8 cellular contexts compared by ENCODE assay signal in genomic region chr6:20708367-20709124, GRCh38.
DNase-seq lines count a peak whose midpoint lies in the region; ATAC-seq and TF ChIP-seq lines count a peak whose summit lies in the region.

No MANE protein-coding gene starts in this region.

- H3K27me3 Mint-ChIP-seq in brain = no peaks in the 10 kb centered on the region
- no peaks in the 10 kb centered on the region for H3K27me3 Mint-ChIP-seq in CD14-positive monocyte (ENCODE audit: low read depth in 3 of 3)

- peak overlapping the region; percentile 7 to 83 (median 17) for H3K27ac Mint-ChIP-seq in brain
- no peak overlapping the region for H3K27ac Mint-ChIP-seq in CD14-positive monocyte

- peak; percentile 87 for DNase-seq in DMS79 treated with DMSO at 0.1 percent for 48 hours (lab: John Stamatoyannopoulos, UW)
- no peak for DNase-seq in left ventricle myocardium inferior
- DNase-seq in CD14-positive monocyte (ENCODE audit: low spot score) = no peak
- DNase-seq in right cardiac atrium = no peak
- DNase-seq in NCI-H187 treated with DMSO at 0.1 percent for 48 hours (lab: John Stamatoyannopoulos, UW) = no peak

- WGBS in right cardiac atrium = 90% methylated on average over 3 of the region's 3 CpGs

- TF ChIP-seq CTCF in brain (conservative IDR thresholded peaks at IDR 0.05) (no peak), left ventricle myocardium inferior (IDR thresholded peaks at IDR 0.05; ENCODE audit: borderline replicate concordance) (no peak), CD14-positive monocyte (IDR thresholded peaks at IDR 0.05) (no peak)

- H3K27ac ChIP-seq in left ventricle myocardium inferior (replicated peaks) (no peak overlapping the region), right cardiac atrium (ENCODE audit: low read length) (no peak overlapping the region)

- H3K27me3 ChIP-seq in left ventricle myocardium inferior (ENCODE audit: low read depth) (no peaks in the 10 kb centered on the region), right cardiac atrium (ENCODE audit: control insufficient read depth, insufficient read depth) (no peaks in the 10 kb centered on the region)

- peak; percentile 86 for ATAC-seq in GM19395 (IDR thresholded peaks at IDR 0.05; ENCODE audit: unreplicated experiment)
- peak; percentile 77 for ATAC-seq in HG03378 (IDR thresholded peaks at IDR 0.05; ENCODE audit: unreplicated experiment)
- ATAC-seq in right cardiac atrium = no peak

- intact Hi-C loops in left ventricle myocardium inferior (cut with micrococcal nuclease) = no loop called here
- intact Hi-C loops in CD14-positive monocyte (cut with micrococcal nuclease) = no loop called here
- intact Hi-C loops in right cardiac atrium (cut with DNase I) = no loop called here

- no peaks in the 10 kb centered on the region for H3K36me3 ChIP-seq in left ventricle myocardium inferior

- H3K4me1 ChIP-seq in left ventricle myocardium inferior (peaks cover 4% of the 10 kb centered on the region), right cardiac atrium (ENCODE audit: control insufficient read depth, insufficient read depth, low read length) (no peaks in the 10 kb centered on the region)

- H3K4me3 Mint-ChIP-seq in brain (peak overlapping the region in 2 of 5 experiments; percentile 20 to 34), CD14-positive monocyte (no peak overlapping the region)

- H3K9me3 ChIP-seq in left ventricle myocardium inferior (replicated peaks) (no peaks in the 10 kb centered on the region), right cardiac atrium (ENCODE audit: control insufficient read depth, low read length) (no peaks in the 10 kb centered on the region)

- H3K36me3 Mint-ChIP-seq in brain (peaks cover 4% of the 10 kb centered on the region), CD14-positive monocyte (no peaks in the 10 kb centered on the region)

- no peak overlapping the region for H3K4me3 ChIP-seq in left ventricle myocardium inferior
- no peak overlapping the region for H3K4me3 ChIP-seq in right cardiac atrium (ENCODE audit: low read length)

- H3K4me1 Mint-ChIP-seq in brain (peaks cover 67% of the 10 kb centered on the region), CD14-positive monocyte (peaks cover 4% of the 10 kb centered on the region)

- H3K9me3 Mint-ChIP-seq in brain (no peaks in the 10 kb centered on the region), CD14-positive monocyte (no peaks in the 10 kb centered on the region)

Comparison
In these comparisons a context has a peak if more than half of its experiments do, and no peak if none do; other contexts are left out.
1. ATAC-seq: peak in GM19395 (single experiment) and HG03378 (single experiment); none in right cardiac atrium (0 of 2).
2. H3K27ac Mint-ChIP-seq: peak in brain (5 of 5); none in CD14-positive monocyte (0 of 7).